17 cellular contexts compared by ENCODE assay signal in the genomic region with DNA sequence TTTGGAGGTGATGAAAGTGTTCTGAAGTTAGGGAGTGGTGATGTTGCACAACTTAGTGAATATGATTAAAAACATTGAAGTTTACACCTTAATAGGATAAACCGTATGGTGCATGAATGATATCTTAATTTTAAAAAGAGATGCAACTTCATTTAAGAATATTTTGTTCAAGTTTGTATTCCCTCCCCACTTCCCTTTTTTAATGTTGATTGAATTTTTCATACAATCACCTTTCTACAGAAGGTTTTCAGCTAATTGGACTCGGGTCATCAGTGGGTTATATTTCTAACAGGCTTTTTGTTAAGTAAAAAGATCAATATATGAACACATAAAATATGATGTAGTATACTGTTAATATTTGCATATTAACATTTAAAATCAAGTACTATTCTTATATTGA.
DNase-seq lines count a peak whose midpoint lies in the region; ATAC-seq, FAIRE-seq and TF ChIP-seq lines count a peak whose summit lies in the region.
"Had no signal": no experiment of that assay in that cellular context is flagged by ENCODE, and none has a peak within 500 bp of the region (broad histone marks: within the 10 kb centered on the region; RNA-seq: fewer than 3 reads in every experiment).

No MANE protein-coding gene starts in this region.

- peaks cover 3% of the 10 kb centered on the region; the same call in 1 of the 2 replicates for H3K9me3 ChIP-seq in DOHH2 (ENCODE audit: control insufficient read depth, insufficient read depth, low read length)
- H3K9me3 ChIP-seq: Caco-2 had no signal

- no peak overlapping the region for H3K4me3 ChIP-seq in DOHH2 (ENCODE audit: low read length)
- H3K4me3 ChIP-seq: GM23338 had no signal

- H3K27ac ChIP-seq in DOHH2 (ENCODE audit: low read depth, low read length) = no peak overlapping the region
- H3K27ac ChIP-seq: C4-2B, KMS-11 had no signal

- peaks cover 78% of the 10 kb centered on the region for H3K4me1 Mint-ChIP-seq in activated B cell treated with CpG ODN at 0.5 μM for 24 hours
- H3K4me1 Mint-ChIP-seq in naive thymus-derived CD8-positive, alpha-beta T cell = peaks cover 20 to 76% (median 70%) of the 10 kb centered on the region in 4 donors
- H3K4me1 Mint-ChIP-seq: GM23338, H9 had no signal

- no peak for TF ChIP-seq CTCF in DOHH2 (IDR thresholded peaks at IDR 0.05; ENCODE audit: low read depth, low read length, poor library complexity, severe bottlenecking)
- no peak for TF ChIP-seq CTCF in activated B cell treated with CpG ODN at 0.5 μM for 24 hours (IDR thresholded peaks at IDR 0.05)

- no peaks in the 10 kb centered on the region for H3K9me2 ChIP-seq in DOHH2 (replicated peaks; ENCODE audit: control insufficient read depth, low read length)

- ATAC-seq in activated B cell treated with CpG ODN at 0.5 μM for 24 hours (ENCODE audit: low read depth) = no peak
- ATAC-seq in naive thymus-derived CD8-positive, alpha-beta T cell = no peak
- ATAC-seq in GM21381 (IDR thresholded peaks at IDR 0.05; ENCODE audit: unreplicated experiment) = no peak
- ATAC-seq in HG02623 (IDR thresholded peaks at IDR 0.05; ENCODE audit: unreplicated experiment) = no peak
- ATAC-seq: GM23338, HepG2 had no signal

- POLR2A ChIA-PET in activated B cell treated with CpG ODN at 0.5 μM for 24 hours (lab: Charles Lee) = interaction anchor here (0.8 kb wide), 1 partner anchor 23 kb away, joined by 3 read pairs; no protein-coding TSS in a partner anchor
- POLR2A ChIA-PET in naive thymus-derived CD8-positive, alpha-beta T cell (lab: Charles Lee) = interaction anchor here (0.5 kb wide), 1 partner anchor 14 kb away, joined by 3 read pairs; no protein-coding TSS in a partner anchor

- peaks cover 25% of the 10 kb centered on the region for H3K36me3 ChIP-seq in DOHH2 (ENCODE audit: control insufficient read depth, low read length)

- no peaks in the 10 kb centered on the region for H3K27me3 Mint-ChIP-seq in activated B cell treated with CpG ODN at 0.5 μM for 24 hours
- no peaks in the 10 kb centered on the region for H3K27me3 Mint-ChIP-seq in naive thymus-derived CD8-positive, alpha-beta T cell
- H3K27me3 Mint-ChIP-seq: CD4-positive, alpha-beta T cell had no signal

- TF ChIP-seq POLR2A in H54 (IDR thresholded peaks at IDR 0.05; ENCODE audit: low read depth, low read length) = no peak

- CTCF ChIA-PET in activated B cell treated with CpG ODN at 0.5 μM for 24 hours (lab: Charles Lee) = no interaction called here

- peaks cover 84% of the 10 kb centered on the region for H3K4me1 ChIP-seq in DOHH2 (ENCODE audit: control insufficient read depth, low read length)

- peak overlapping the region; percentile 24 for H3K27ac Mint-ChIP-seq in activated B cell treated with CpG ODN at 0.5 μM for 24 hours
- peak overlapping the region in 8 of 10 donors; percentile 4 to 80 (median 66) for H3K27ac Mint-ChIP-seq in naive thymus-derived CD8-positive, alpha-beta T cell
- H3K27ac Mint-ChIP-seq: CD4-positive, alpha-beta T cell; GM23338; H9 had no signal

- no peaks in the 10 kb centered on the region for H3K9me3 Mint-ChIP-seq in activated B cell treated with CpG ODN at 0.5 μM for 24 hours
- peaks cover 0 to 4% (median 0%) of the 10 kb centered on the region in 9 donors for H3K9me3 Mint-ChIP-seq in naive thymus-derived CD8-positive, alpha-beta T cell
- H3K9me3 Mint-ChIP-seq: GM23338, H9 had no signal

- H3F3A ChIP-seq in DOHH2 (ENCODE audit: control insufficient read depth, insufficient read depth) = peaks cover 13% of the 10 kb centered on the region

- DNase-seq in H54 (ENCODE audit: insufficient read length, low spot score) (no peak), activated B cell treated with CpG ODN at 0.5 μM for 24 hours (no peak), NOMO-1 (lab: John Stamatoyannopoulos, UW; ENCODE audit: unreplicated experiment in 2 of 2) (no peak), NCI-H2081 treated with DMSO at 0.1 percent for 48 hours (lab: John Stamatoyannopoulos, UW) (no peak)
- no peak for DNase-seq in naive thymus-derived CD8-positive, alpha-beta T cell
- DNase-seq: Caco-2; CD4-positive, alpha-beta T cell; GF-D8; H9 had no signal

- peak overlapping the region; percentile 6; the same call in 1 of the 2 replicates for H3K4me2 ChIP-seq in DOHH2 (ENCODE audit: low read length)
- H3K4me2 ChIP-seq: GM23338, KMS-11 had no signal

- H3K27me3 ChIP-seq in DOHH2 (ENCODE audit: control insufficient read depth, low read length) = no peaks in the 10 kb centered on the region

- peaks cover 24% of the 10 kb centered on the region for H3K36me3 Mint-ChIP-seq in activated B cell treated with CpG ODN at 0.5 μM for 24 hours (ENCODE audit: low read depth)
- peaks cover 0 to 4% (median 2%) of the 10 kb centered on the region in 3 donors for H3K36me3 Mint-ChIP-seq in naive thymus-derived CD8-positive, alpha-beta T cell

- peaks cover 3% of the 10 kb centered on the region; the same call in 1 of the 2 replicates for H3K79me2 ChIP-seq in DOHH2 (ENCODE audit: control insufficient read depth, low read length)

- no peaks in the 10 kb centered on the region for H4K20me1 ChIP-seq in DOHH2 (ENCODE audit: control insufficient read depth, insufficient read depth, low read depth, low read length)

- intact Hi-C loops in activated B cell treated with CpG ODN at 0.5 μM for 24 hours (cut with micrococcal nuclease) = no loop called here

- H3K4me3 Mint-ChIP-seq in activated B cell treated with CpG ODN at 0.5 μM for 24 hours = peak overlapping the region; percentile 32
- H3K4me3 Mint-ChIP-seq in naive thymus-derived CD8-positive, alpha-beta T cell = no peak overlapping the region
- H3K4me3 Mint-ChIP-seq: CD4-positive, alpha-beta T cell; GM23338; H9 had no signal

- FAIRE-seq in H54 (lab: Jason Lieb, UNC) = peak; percentile 41
- FAIRE-seq: D721Med, HepG2 had no signal
